In the genomic region with DNA sequence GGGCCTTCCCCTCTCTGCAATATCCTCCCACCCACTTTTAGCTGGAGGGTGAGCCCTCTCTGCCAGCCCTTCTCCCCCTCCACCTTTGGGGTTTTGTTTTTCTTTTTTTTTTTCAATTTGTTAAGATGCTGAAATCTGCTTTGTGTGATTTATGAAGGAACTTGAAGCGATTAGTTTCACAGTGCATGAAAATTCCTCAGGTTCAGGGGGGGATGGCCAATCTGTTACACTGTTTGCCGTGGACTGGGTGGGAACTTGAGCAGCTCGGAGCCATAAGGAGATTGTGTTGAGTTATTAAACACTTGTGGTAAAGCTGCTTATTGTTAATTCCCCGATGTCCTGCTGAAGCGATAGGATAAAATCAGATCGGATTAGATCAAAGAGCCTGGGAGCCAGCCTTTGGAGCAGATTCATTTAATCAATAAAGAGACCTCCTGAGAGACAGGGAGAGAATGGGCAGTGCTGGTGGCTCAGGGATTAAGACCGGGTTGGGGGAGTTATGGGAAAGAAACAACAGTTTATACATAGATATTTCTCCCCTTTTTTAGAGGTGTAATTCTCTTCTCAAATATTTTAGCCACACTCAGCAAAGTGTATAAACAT, we compare ENCODE assay signal across 18 cellular contexts.
"Had no signal": no experiment of that assay in that cellular context is flagged by ENCODE, and none has a peak within 500 bp of the region (broad histone marks: within the 10 kb centered on the region; RNA-seq: fewer than 3 reads in every experiment).

No MANE protein-coding gene starts in this region.

- DNase-seq: activated CD4-positive, alpha-beta memory T cell treated with anti-CD3 and anti-CD28 coated beads for 36 hours; activated CD8-positive, alpha-beta memory T cell treated with anti-CD3 and anti-CD28 coated beads, Interleukin-2, amount 10 ng/mL, durations not matched to agents 7 days and 5 days; activated naive CD4-positive, alpha-beta T cell treated with anti-CD3 and anti-CD28 coated beads, Interleukin-2, amount 10 ng/mL, durations not matched to agents 7 days and 5 days; activated T-cell treated with anti-CD3 and anti-CD28 coated beads, Interleukin-2, amount 50 U/mL, for 1 hour; effector CD4-positive, alpha-beta T cell; gastrocnemius medialis; heart left ventricle; left cardiac atrium; lower lobe of right lung; nucleus accumbens; stimulated activated CD4-positive, alpha-beta T cell treated with anti-CD3 and anti-CD28 coated beads, Interleukin-1b, Interleukin-23, amount 100 ng/mL, for 48 hours; T-helper 1 cell had no signal

- H3K4me1 ChIP-seq: gastrocnemius medialis had no signal

- H3K27me3 Mint-ChIP-seq: activated CD4-positive, alpha-beta memory T cell treated with anti-CD3 and anti-CD28 coated beads for 36 hours; activated CD8-positive, alpha-beta memory T cell treated with anti-CD3 and anti-CD28 coated beads, Interleukin-2, amount 10 ng/mL, durations not matched to agents 7 days and 5 days; activated naive CD4-positive, alpha-beta T cell treated with anti-CD3 and anti-CD28 coated beads, Interleukin-2, amount 10 ng/mL, durations not matched to agents 7 days and 5 days had no signal

- ATAC-seq: activated CD8-positive, alpha-beta memory T cell treated with anti-CD3 and anti-CD28 coated beads, Interleukin-2, amount 10 ng/mL, durations not matched to agents 7 days and 5 days; gastrocnemius medialis; heart left ventricle; left cardiac atrium; lower lobe of right lung; SK-N-SH treated with all-trans-retinoic acid at 6 μM for 48 hours had no signal

- H3K9me3 ChIP-seq: gastrocnemius medialis, heart left ventricle, lower lobe of right lung, thoracic aorta had no signal

- H3K4me3 ChIP-seq: gastrocnemius medialis, heart left ventricle, lower lobe of right lung, thoracic aorta had no signal

- H3K36me3 Mint-ChIP-seq: activated CD4-positive, alpha-beta memory T cell treated with anti-CD3 and anti-CD28 coated beads for 36 hours; activated CD8-positive, alpha-beta memory T cell treated with anti-CD3 and anti-CD28 coated beads, Interleukin-2, amount 10 ng/mL, durations not matched to agents 7 days and 5 days; activated naive CD4-positive, alpha-beta T cell treated with anti-CD3 and anti-CD28 coated beads, Interleukin-2, amount 10 ng/mL, durations not matched to agents 7 days and 5 days; immature natural killer cell had no signal

- H3K4me1 Mint-ChIP-seq: activated CD8-positive, alpha-beta memory T cell treated with anti-CD3 and anti-CD28 coated beads, Interleukin-2, amount 10 ng/mL, durations not matched to agents 7 days and 5 days; activated naive CD4-positive, alpha-beta T cell treated with anti-CD3 and anti-CD28 coated beads, Interleukin-2, amount 10 ng/mL, durations not matched to agents 7 days and 5 days had no signal

- H3K27ac Mint-ChIP-seq: activated CD4-positive, alpha-beta memory T cell treated with anti-CD3 and anti-CD28 coated beads for 36 hours; activated CD8-positive, alpha-beta memory T cell treated with anti-CD3 and anti-CD28 coated beads, Interleukin-2, amount 10 ng/mL, durations not matched to agents 7 days and 5 days; activated naive CD4-positive, alpha-beta T cell treated with anti-CD3 and anti-CD28 coated beads, Interleukin-2, amount 10 ng/mL, durations not matched to agents 7 days and 5 days; progenitor cell of endocrine pancreas had no signal

- H3K27me3 ChIP-seq: gastrocnemius medialis had no signal

- H3K9me3 Mint-ChIP-seq: activated CD4-positive, alpha-beta memory T cell treated with anti-CD3 and anti-CD28 coated beads for 36 hours; activated naive CD4-positive, alpha-beta T cell treated with anti-CD3 and anti-CD28 coated beads, Interleukin-2, amount 10 ng/mL, durations not matched to agents 7 days and 5 days; immature natural killer cell had no signal

- H3K27ac ChIP-seq: epithelial cell of prostate, gastrocnemius medialis, heart left ventricle, lower lobe of right lung, thoracic aorta, VCaP had no signal

- H3K36me3 ChIP-seq: gastrocnemius medialis, heart left ventricle, lower lobe of right lung, thoracic aorta had no signal

- H3K4me3 Mint-ChIP-seq: activated CD4-positive, alpha-beta memory T cell treated with anti-CD3 and anti-CD28 coated beads for 36 hours; activated CD8-positive, alpha-beta memory T cell treated with anti-CD3 and anti-CD28 coated beads, Interleukin-2, amount 10 ng/mL, durations not matched to agents 7 days and 5 days; activated naive CD4-positive, alpha-beta T cell treated with anti-CD3 and anti-CD28 coated beads, Interleukin-2, amount 10 ng/mL, durations not matched to agents 7 days and 5 days had no signal
